In genomic region chr7:87599336-87599735, GRCh38 we compare ENCODE assay signal across 9 cellular contexts. TPM values are rescaled to one million over a fixed set of nuclear protein-coding genes. Genes with fewer than 3 reads are reported as not detected.
DNase-seq lines count a peak whose midpoint lies in the region; ATAC-seq and TF ChIP-seq lines count a peak whose summit lies in the region.
"Had no signal": no experiment of that assay in that cellular context is flagged by ENCODE, and none has a peak within 500 bp of the region (broad histone marks: within the 10 kb centered on the region; RNA-seq: fewer than 3 reads in every experiment).

No MANE protein-coding gene starts in this region.

- H3K4me1 ChIP-seq in gastrocnemius medialis: peaks cover 4 to 10% of the 10 kb centered on the region in 2 donors
- H3K4me1 ChIP-seq: parathyroid adenoma had no signal

- TF ChIP-seq CTCF in glutamatergic neuron (IDR thresholded peaks at IDR 0.05; ENCODE audit: partially characterized antibody, unreplicated experiment) (no peak), gastrocnemius medialis (IDR thresholded peaks at IDR 0.05 in 4 of 5, conservative IDR thresholded peaks at IDR 0.05 in 1 of 5) (no peak)

- intact Hi-C loops in gastrocnemius medialis (cut with DNase I; ENCODE audit: low total_unique reads): no loop called here

- peaks cover 7% of the 10 kb centered on the region for H3K27me3 Mint-ChIP-seq in glutamatergic neuron (ENCODE audit: unreplicated experiment)
- H3K27me3 Mint-ChIP-seq in stimulated activated memory B cell treated with anti-CD40 and anti-IgM and Interleukin-4, amounts not matched to agents 10 μg/mL and 1 μg/mL and 100 μg/mL, for 72 hours: peaks cover 36% of the 10 kb centered on the region

- peak; percentile 96 for ATAC-seq in GM21381 (IDR thresholded peaks at IDR 0.05; ENCODE audit: unreplicated experiment)
- ATAC-seq in HG03558 (IDR thresholded peaks at IDR 0.05; ENCODE audit: extremely low read depth, unreplicated experiment): peak; percentile 92
- peak; percentile 93 for ATAC-seq in stimulated activated memory B cell treated with anti-CD40 and anti-IgM and Interleukin-4, amounts not matched to agents 10 μg/mL and 1 μg/mL and 100 μg/mL, for 72 hours
- ATAC-seq in gastrocnemius medialis: no peak

- H3K4me3 Mint-ChIP-seq in glutamatergic neuron (ENCODE audit: unreplicated experiment): peak overlapping the region; percentile 3
- H3K4me3 Mint-ChIP-seq in stimulated activated memory B cell treated with anti-CD40 and anti-IgM and Interleukin-4, amounts not matched to agents 10 μg/mL and 1 μg/mL and 100 μg/mL, for 72 hours: peak overlapping the region; percentile 40

- no peaks in the 10 kb centered on the region for H3K36me3 ChIP-seq in gastrocnemius medialis

- no peaks in the 10 kb centered on the region for H3K9me3 ChIP-seq in gastrocnemius medialis

- H3K9me3 Mint-ChIP-seq in glutamatergic neuron (ENCODE audit: unreplicated experiment): no peaks in the 10 kb centered on the region
- H3K9me3 Mint-ChIP-seq in stimulated activated memory B cell treated with anti-CD40 and anti-IgM and Interleukin-4, amounts not matched to agents 10 μg/mL and 1 μg/mL and 100 μg/mL, for 72 hours: no peaks in the 10 kb centered on the region

- DNase-seq in DMS53 treated with DMSO at 0.1 percent for 48 hours (lab: John Stamatoyannopoulos, UW; ENCODE audit: unreplicated experiment): peak; percentile 89
- peak; percentile 53 for DNase-seq in activated CD4-positive, alpha-beta T cell treated with anti-CD3 and anti-CD28 coated beads for 48 hours
- DNase-seq in glutamatergic neuron: no peak
- no peak for DNase-seq in NCI-H345 treated with DMSO at 0.1 percent for 48 hours (lab: John Stamatoyannopoulos, UW; ENCODE audit: unreplicated experiment)
- no peak for DNase-seq in gastrocnemius medialis

- no peaks in the 10 kb centered on the region for H3K4me1 Mint-ChIP-seq in glutamatergic neuron (ENCODE audit: low read depth, unreplicated experiment)
- peaks cover 18% of the 10 kb centered on the region for H3K4me1 Mint-ChIP-seq in stimulated activated memory B cell treated with anti-CD40 and anti-IgM and Interleukin-4, amounts not matched to agents 10 μg/mL and 1 μg/mL and 100 μg/mL, for 72 hours

- H3K4me3 ChIP-seq in gastrocnemius medialis: no peak overlapping the region

- H3K36me3 Mint-ChIP-seq in glutamatergic neuron (ENCODE audit: unreplicated experiment): no peaks in the 10 kb centered on the region
- H3K36me3 Mint-ChIP-seq in stimulated activated memory B cell treated with anti-CD40 and anti-IgM and Interleukin-4, amounts not matched to agents 10 μg/mL and 1 μg/mL and 100 μg/mL, for 72 hours: no peaks in the 10 kb centered on the region

- no peak overlapping the region for H3K27ac Mint-ChIP-seq in glutamatergic neuron (ENCODE audit: unreplicated experiment)
- H3K27ac Mint-ChIP-seq in stimulated activated memory B cell treated with anti-CD40 and anti-IgM and Interleukin-4, amounts not matched to agents 10 μg/mL and 1 μg/mL and 100 μg/mL, for 72 hours: no peak overlapping the region

- peaks cover 0 to 20% (median 0%) of the 10 kb centered on the region in 3 donors for H3K27me3 ChIP-seq in gastrocnemius medialis

- H3K27ac ChIP-seq in gastrocnemius medialis: no peak overlapping the region
- H3K27ac ChIP-seq: parathyroid adenoma had no signal

- in situ Hi-C loops in gastrocnemius medialis (cut with MboI; ENCODE audit: low sequenced_read_pairs in 4 of 4): no loop called here

- no peak for TF ChIP-seq POLR2A in gastrocnemius medialis (IDR thresholded peaks at IDR 0.05)

RNA-seq across cellular contexts. Expression of gene ABCB1, which starts 1.3 kb away (rescaled TPM):
- total RNA-seq in glutamatergic neuron (ENCODE audit: unreplicated experiment) (0.78 TPM), gastrocnemius medialis (under 1 TPM; 0.22 to 0.56 (median 0.30) TPM)

RNA-seq across cellular contexts. Expression of gene RUNDC3B, which starts 28.9 kb away (rescaled TPM):
- 17.8 TPM for total RNA-seq in glutamatergic neuron (ENCODE audit: unreplicated experiment)
- total RNA-seq in gastrocnemius medialis: 1 to 10 TPM in 1 of 4 donors, under 1 TPM in 3; 0.15 to 3.4 (median 0.61) TPM

Comparison
In these comparisons a context has a peak if more than half of its experiments do, and no peak if none do; other contexts are left out.
1. DNase-seq: peak in DMS53 treated with DMSO at 0.1 percent for 48 hours (single experiment) and activated CD4-positive, alpha-beta T cell treated with anti-CD3 and anti-CD28 coated beads for 48 hours (single experiment); none in glutamatergic neuron (single experiment), NCI-H345 treated with DMSO at 0.1 percent for 48 hours (single experiment) and gastrocnemius medialis (0 of 2).
2. ATAC-seq: peak in GM21381 (single experiment), HG03558 (single experiment) and stimulated activated memory B cell treated with anti-CD40 and anti-IgM and Interleukin-4, amounts not matched to agents 10 μg/mL and 1 μg/mL and 100 μg/mL, for 72 hours (single experiment); none in gastrocnemius medialis (0 of 2).